ENCODE assay signal across 24 cellular contexts in the genomic region with DNA sequence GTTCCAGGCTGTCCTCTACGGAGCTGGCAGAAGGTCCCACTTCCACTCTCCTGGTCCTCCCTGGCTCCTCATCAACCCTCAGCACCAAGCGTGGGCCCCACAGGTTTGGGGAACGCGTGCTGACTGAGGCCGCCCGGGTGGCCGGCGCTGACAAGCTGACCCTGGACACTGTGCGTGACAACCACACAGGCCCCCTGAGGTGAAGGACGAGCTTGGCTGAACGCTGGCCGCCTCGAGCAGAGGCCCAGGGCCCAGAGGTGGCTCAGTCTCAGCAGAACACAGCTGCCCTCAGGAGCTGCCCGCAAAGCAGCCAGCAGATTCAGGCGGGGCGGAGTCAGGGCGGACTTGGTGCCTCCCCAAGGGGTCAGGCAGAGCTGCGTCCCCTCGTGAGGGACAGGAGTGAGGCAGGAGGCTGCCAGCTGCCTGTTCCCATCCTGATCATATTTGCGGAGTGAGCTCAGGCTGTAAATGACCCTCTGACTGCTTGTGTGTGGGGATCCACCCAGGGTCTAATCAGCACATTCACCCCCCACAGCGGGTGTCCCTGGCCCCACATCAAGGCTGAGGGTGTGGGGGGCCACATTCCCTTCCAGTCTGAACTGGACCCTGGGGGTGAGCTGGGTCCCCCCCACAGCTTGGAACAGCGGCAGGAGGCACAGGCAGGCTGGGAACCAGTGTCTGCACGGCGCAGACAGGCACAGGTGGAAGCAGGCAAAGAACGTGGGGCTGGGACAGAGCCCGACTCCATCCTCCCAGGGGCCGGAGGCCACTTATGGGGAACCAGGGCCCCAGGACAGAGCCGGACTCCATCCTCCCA.
DNase-seq lines count a peak whose midpoint lies in the region; ATAC-seq and TF ChIP-seq lines count a peak whose summit lies in the region.
"Had no signal": no experiment of that assay in that cellular context is flagged by ENCODE, and none has a peak within 500 bp of the region (broad histone marks: within the 10 kb centered on the region; RNA-seq: fewer than 3 reads in every experiment).

No MANE protein-coding gene starts in this region.

- no peak overlapping the region for H2BK5ac ChIP-seq in H9 (ENCODE audit: insufficient read length, low read length)

- H3K4me2 ChIP-seq in H9 (ENCODE audit: insufficient read depth, insufficient read length, low read length) = no peak overlapping the region

- TF ChIP-seq CTCF in H9 (conservative IDR thresholded peaks at IDR 0.05) = no peak
- no peak for TF ChIP-seq CTCF in choroid plexus epithelial cell (conservative IDR thresholded peaks at IDR 0.05; ENCODE audit: low read depth, low read length)
- TF ChIP-seq CTCF in tibial nerve (IDR thresholded peaks at IDR 0.05) = no peak

- TF ChIP-seq POLR2A in tibial nerve (IDR thresholded peaks at IDR 0.05) = no peak

- H3K4me1 ChIP-seq in H9 (ENCODE audit: insufficient read depth, low read length) (no peaks in the 10 kb centered on the region), tibial nerve (no peaks in the 10 kb centered on the region)
- H3K4me1 ChIP-seq: prostate gland had no signal

- no peaks in the 10 kb centered on the region for H3K36me3 ChIP-seq in tibial nerve
- H3K36me3 ChIP-seq: prostate gland, thoracic aorta had no signal

- no peak overlapping the region for H2BK12ac ChIP-seq in H9 (ENCODE audit: insufficient read length, low read depth, low read length)

- H2AK5ac ChIP-seq in H9 (ENCODE audit: insufficient read length, low read length) = no peak overlapping the region

- H3K27ac Mint-ChIP-seq in H9 = no peak overlapping the region
- H3K27ac Mint-ChIP-seq in stimulated activated memory B cell treated with anti-CD40 and anti-IgM and Interleukin-4, amounts not matched to agents 10 μg/mL and 1 μg/mL and 100 μg/mL, for 72 hours = no peak overlapping the region
- H3K27ac Mint-ChIP-seq in activated CD4-positive, alpha-beta memory T cell treated with anti-CD3 and anti-CD28 coated beads, Interleukin-2, amount 10 ng/mL, durations not matched to agents 7 days and 5 days = no peak overlapping the region
- H3K27ac Mint-ChIP-seq: activated CD4-positive, alpha-beta T cell treated with anti-CD3 and anti-CD28 coated beads, Interleukin-2, amount 10 ng/mL, durations not matched to agents 7 days and 5 days; activated naive CD8-positive, alpha-beta T cell treated with anti-CD3 and anti-CD28 coated beads, Interleukin-2, amount 10 ng/mL, durations not matched to agents 7 days and 5 days; activated T-helper 17 cell treated with anti-CD3 and anti-CD28 coated beads, Interleukin-2, amount 50 U/mL, for 72 hours; CD4-positive, alpha-beta memory T cell; natural killer cell; T-cell had no signal

- H2BK15ac ChIP-seq in H9 (ENCODE audit: low read depth, low read length) = no peak overlapping the region; the same call in 1 of the 2 replicates

- H3K4me1 Mint-ChIP-seq in H9 = no peaks in the 10 kb centered on the region
- peaks cover 29% of the 10 kb centered on the region for H3K4me1 Mint-ChIP-seq in stimulated activated memory B cell treated with anti-CD40 and anti-IgM and Interleukin-4, amounts not matched to agents 10 μg/mL and 1 μg/mL and 100 μg/mL, for 72 hours
- peaks cover 18% of the 10 kb centered on the region for H3K4me1 Mint-ChIP-seq in activated CD4-positive, alpha-beta memory T cell treated with anti-CD3 and anti-CD28 coated beads, Interleukin-2, amount 10 ng/mL, durations not matched to agents 7 days and 5 days
- H3K4me1 Mint-ChIP-seq: brain had no signal

- no peaks in the 10 kb centered on the region for H3K9me3 ChIP-seq in H9 (ENCODE audit: control insufficient read depth, low read depth, low read length)
- H3K9me3 ChIP-seq in tibial nerve = no peaks in the 10 kb centered on the region
- H3K9me3 ChIP-seq: prostate gland, thoracic aorta had no signal

- H3K27ac ChIP-seq in H9 (ENCODE audit: insufficient read length, low read depth, low read length) (no peak overlapping the region), tibial nerve (no peak overlapping the region)
- H3K27ac ChIP-seq: prostate gland, thoracic aorta had no signal

- CTCF ChIA-PET in activated CD4-positive, alpha-beta memory T cell treated with anti-CD3 and anti-CD28 coated beads, Interleukin-2, amount 10 ng/mL, durations not matched to agents 7 days and 5 days (lab: Charles Lee) = no interaction called here

- H3K27me3 Mint-ChIP-seq in H9 (ENCODE audit: low read depth) = no peaks in the 10 kb centered on the region
- peaks cover 9% of the 10 kb centered on the region for H3K27me3 Mint-ChIP-seq in stimulated activated memory B cell treated with anti-CD40 and anti-IgM and Interleukin-4, amounts not matched to agents 10 μg/mL and 1 μg/mL and 100 μg/mL, for 72 hours
- no peaks in the 10 kb centered on the region for H3K27me3 Mint-ChIP-seq in activated CD4-positive, alpha-beta memory T cell treated with anti-CD3 and anti-CD28 coated beads, Interleukin-2, amount 10 ng/mL, durations not matched to agents 7 days and 5 days
- H3K27me3 Mint-ChIP-seq: activated CD4-positive, alpha-beta T cell treated with anti-CD3 and anti-CD28 coated beads, Interleukin-2, amount 10 ng/mL, durations not matched to agents 7 days and 5 days; activated naive CD8-positive, alpha-beta T cell treated with anti-CD3 and anti-CD28 coated beads, Interleukin-2, amount 10 ng/mL, durations not matched to agents 7 days and 5 days; activated T-helper 17 cell treated with anti-CD3 and anti-CD28 coated beads, Interleukin-2, amount 50 U/mL, for 72 hours; brain; CD4-positive, alpha-beta memory T cell; T-cell had no signal

- H3K4ac ChIP-seq in H9 (ENCODE audit: low read depth, low read length) = no peak overlapping the region

- DNase-seq in H9 (no peak), choroid plexus epithelial cell (ENCODE audit: low read depth) (peak; percentile 24), left lobe of liver (ENCODE audit: low spot score) (peak; percentile 33), tibial nerve (ENCODE audit: low spot score in 2 of 2) (no peak), sciatic nerve (ENCODE audit: low spot score) (no peak)
- no peak for DNase-seq in activated CD4-positive, alpha-beta memory T cell treated with anti-CD3 and anti-CD28 coated beads, Interleukin-2, amount 10 ng/mL, durations not matched to agents 7 days and 5 days
- DNase-seq: activated CD4-positive, alpha-beta T cell treated with anti-CD3 and anti-CD28 coated beads, Interleukin-2, amount 10 ng/mL, durations not matched to agents 7 days and 5 days; activated naive CD8-positive, alpha-beta T cell treated with anti-CD3 and anti-CD28 coated beads, Interleukin-2, amount 10 ng/mL, durations not matched to agents 7 days and 5 days; CD4-positive, alpha-beta memory T cell; DMS153; left colon; midbrain; natural killer cell; NCI-H1105 treated with DMSO at 0.1 percent for 48 hours; NCI-H2081; NCI-H446; small intestine; stimulated activated naive CD4-positive, alpha-beta T cell; T-cell had no signal

- H3K4me3 Mint-ChIP-seq in H9 = no peak overlapping the region
- H3K4me3 Mint-ChIP-seq in stimulated activated memory B cell treated with anti-CD40 and anti-IgM and Interleukin-4, amounts not matched to agents 10 μg/mL and 1 μg/mL and 100 μg/mL, for 72 hours = no peak overlapping the region
- H3K4me3 Mint-ChIP-seq in activated CD4-positive, alpha-beta memory T cell treated with anti-CD3 and anti-CD28 coated beads, Interleukin-2, amount 10 ng/mL, durations not matched to agents 7 days and 5 days = no peak overlapping the region
- H3K4me3 Mint-ChIP-seq: activated CD4-positive, alpha-beta T cell treated with anti-CD3 and anti-CD28 coated beads, Interleukin-2, amount 10 ng/mL, durations not matched to agents 7 days and 5 days; activated naive CD8-positive, alpha-beta T cell treated with anti-CD3 and anti-CD28 coated beads, Interleukin-2, amount 10 ng/mL, durations not matched to agents 7 days and 5 days; activated T-helper 17 cell treated with anti-CD3 and anti-CD28 coated beads, Interleukin-2, amount 50 U/mL, for 72 hours; brain; CD4-positive, alpha-beta memory T cell; natural killer cell; T-cell had no signal

- no peak overlapping the region for H3K18ac ChIP-seq in H9 (ENCODE audit: insufficient read length, low read depth, low read length)

- TF ChIP-seq EP300 in tibial nerve (IDR thresholded peaks at IDR 0.05) = no peak

- H3K23ac ChIP-seq in H9 (ENCODE audit: insufficient read length, low read depth, low read length) = no peak overlapping the region

- H3K27me3 ChIP-seq in H9 (ENCODE audit: insufficient read depth, low read length) = no peaks in the 10 kb centered on the region
- H3K27me3 ChIP-seq in tibial nerve = no peaks in the 10 kb centered on the region

- no peak overlapping the region for H2AFZ ChIP-seq in H9 (ENCODE audit: low read length)

- H3K9ac ChIP-seq in H9 (ENCODE audit: extremely low read depth, insufficient read length, low read length) = no peak overlapping the region

- WGBS in H9 (ENCODE audit: extremely low coverage, insufficient read length, low lambda C conversion rate) = no CpG with 5 or more reads among the region's 28 CpGs
- WGBS in tibial nerve, 2 donors = 84 to 86% methylated on average over 17 to 20 of the region's 28 CpGs

- H4K91ac ChIP-seq in H9 (ENCODE audit: insufficient read length, low read depth, low read length) = no peak overlapping the region

- intact Hi-C loops in sciatic nerve (cut with DNase I) = loop anchor here (10.0 kb wide), 1 partner anchor 60 kb away; no protein-coding TSS in a partner anchor

- peaks cover 2% of the 10 kb centered on the region in 2 experiments; a peak in 2 of 5 replicates for H3K9me3 Mint-ChIP-seq in H9
- no peaks in the 10 kb centered on the region for H3K9me3 Mint-ChIP-seq in stimulated activated memory B cell treated with anti-CD40 and anti-IgM and Interleukin-4, amounts not matched to agents 10 μg/mL and 1 μg/mL and 100 μg/mL, for 72 hours
- no peaks in the 10 kb centered on the region for H3K9me3 Mint-ChIP-seq in activated CD4-positive, alpha-beta memory T cell treated with anti-CD3 and anti-CD28 coated beads, Interleukin-2, amount 10 ng/mL, durations not matched to agents 7 days and 5 days
- H3K9me3 Mint-ChIP-seq: activated CD4-positive, alpha-beta T cell treated with anti-CD3 and anti-CD28 coated beads, Interleukin-2, amount 10 ng/mL, durations not matched to agents 7 days and 5 days; activated naive CD8-positive, alpha-beta T cell treated with anti-CD3 and anti-CD28 coated beads, Interleukin-2, amount 10 ng/mL, durations not matched to agents 7 days and 5 days; activated T-helper 17 cell treated with anti-CD3 and anti-CD28 coated beads, Interleukin-2, amount 50 U/mL, for 72 hours; brain; natural killer cell; T-cell had no signal

- H2BK120ac ChIP-seq in H9 (ENCODE audit: low read depth, low read length, poor library complexity, severe bottlenecking) = no peak overlapping the region

- H4K8ac ChIP-seq in H9 (replicated peaks; ENCODE audit: insufficient read length, low read depth, low read length) = no peak overlapping the region

- H3K4me3 ChIP-seq in choroid plexus epithelial cell (ENCODE audit: low read depth, low read length) (no peak overlapping the region), tibial nerve (no peak overlapping the region)
- H3K4me3 ChIP-seq: prostate gland, thoracic aorta had no signal

- ATAC-seq in left lobe of liver (no peak), sciatic nerve (no peak)
- ATAC-seq in stimulated activated memory B cell treated with anti-CD40 and anti-IgM and Interleukin-4, amounts not matched to agents 10 μg/mL and 1 μg/mL and 100 μg/mL, for 72 hours = peak; percentile 34
- ATAC-seq: activated T-helper 17 cell treated with anti-CD3 and anti-CD28 coated beads, Interleukin-2, amount 50 U/mL, for 72 hours; left colon; natural killer cell; T-cell had no signal

- no peaks in the 10 kb centered on the region for H3K79me2 ChIP-seq in H9 (ENCODE audit: insufficient read depth, low read length)

- no peaks in the 10 kb centered on the region for H4K20me1 ChIP-seq in H9 (ENCODE audit: control insufficient read depth, insufficient read depth, insufficient read length)

- peak overlapping the region; percentile 28; the same call in 1 of the 2 replicates for H3K14ac ChIP-seq in H9 (ENCODE audit: insufficient read depth, low read length)

- no peak overlapping the region for H3K56ac ChIP-seq in H9 (ENCODE audit: insufficient read length, low read depth, low read length)

- H2BK20ac ChIP-seq in H9 (ENCODE audit: low read depth, low read length, poor library complexity, severe bottlenecking) = no peak overlapping the region

- no peak overlapping the region for H3T11ph ChIP-seq in H9 (ENCODE audit: low read length)

- H3K79me1 ChIP-seq in H9 (ENCODE audit: insufficient read depth, low read depth, low read length, poor library complexity, severe bottlenecking) = no peaks in the 10 kb centered on the region

- no peaks in the 10 kb centered on the region for H3K23me2 ChIP-seq in H9 (ENCODE audit: insufficient read length, low read depth, low read length, poor library complexity, severe bottlenecking)

- no peak overlapping the region for H4K5ac ChIP-seq in H9 (ENCODE audit: insufficient read length, low read depth, low read length)

- POLR2A ChIA-PET in activated CD4-positive, alpha-beta memory T cell treated with anti-CD3 and anti-CD28 coated beads, Interleukin-2, amount 10 ng/mL, durations not matched to agents 7 days and 5 days (lab: Charles Lee) = no interaction called here

- H3K36me3 Mint-ChIP-seq in H9 (ENCODE audit: insufficient read depth in 1 of 3, low read depth in 3 of 3) = peaks cover 0 to 5% (median 0%) of the 10 kb centered on the region in 3 experiments; a peak in 1 of 7 replicates
- no peaks in the 10 kb centered on the region for H3K36me3 Mint-ChIP-seq in stimulated activated memory B cell treated with anti-CD40 and anti-IgM and Interleukin-4, amounts not matched to agents 10 μg/mL and 1 μg/mL and 100 μg/mL, for 72 hours
- H3K36me3 Mint-ChIP-seq in activated CD4-positive, alpha-beta memory T cell treated with anti-CD3 and anti-CD28 coated beads, Interleukin-2, amount 10 ng/mL, durations not matched to agents 7 days and 5 days (ENCODE audit: low read depth) = no peaks in the 10 kb centered on the region
- H3K36me3 Mint-ChIP-seq: brain; CD4-positive, alpha-beta memory T cell; natural killer cell; T-cell had no signal

Comparison
In these comparisons a context has a peak if more than half of its experiments do, and no peak if none do; other contexts are left out.
1. DNase-seq: peak in choroid plexus epithelial cell (single experiment) and left lobe of liver (single experiment); none in H9 (single experiment), tibial nerve (0 of 2), activated CD4-positive, alpha-beta memory T cell treated with anti-CD3 and anti-CD28 coated beads, Interleukin-2, amount 10 ng/mL, durations not matched to agents 7 days and 5 days (single experiment) and sciatic nerve (single experiment).